8 cellular contexts compared by ENCODE assay signal in genomic region chr12:124568431-124569374, GRCh38. TPM values are rescaled to one million over a fixed set of nuclear protein-coding genes. Genes with fewer than 3 reads are reported as not detected.
DNase-seq lines count a peak whose midpoint lies in the region; FAIRE-seq and TF ChIP-seq lines count a peak whose summit lies in the region.

No MANE protein-coding gene starts in this region.

- peak overlapping the region; percentile 85 for H4K8ac ChIP-seq in mesenchymal stem cell (ENCODE audit: low read length)

- H3K27me3 ChIP-seq in mesenchymal stem cell (ENCODE audit: control insufficient read depth in 1 of 2, insufficient read depth in 1 of 2, low read length in 2 of 2): no peaks in the 10 kb centered on the region
- no peaks in the 10 kb centered on the region for H3K27me3 ChIP-seq in testis

- H2BK15ac ChIP-seq in mesenchymal stem cell (ENCODE audit: low read depth, poor library complexity, severe bottlenecking): peak overlapping the region; percentile 73

- H3K27ac ChIP-seq in mesenchymal stem cell (ENCODE audit: low read length, poor library complexity, severe bottlenecking) (peak overlapping the region; percentile 99), testis (peak overlapping the region; percentile 57 to 85)

- H3K18ac ChIP-seq in mesenchymal stem cell (ENCODE audit: low read depth in 1 of 2, low read length in 2 of 2): peak overlapping the region; percentile 91 to 93

- H3K4ac ChIP-seq in mesenchymal stem cell (ENCODE audit: low read depth in 1 of 2, low read length in 2 of 2): peak overlapping the region; percentile 74 to 83

- H3K9ac ChIP-seq in mesenchymal stem cell (ENCODE audit: low read length): peak overlapping the region; percentile 79

- no peak overlapping the region for H3K23ac ChIP-seq in mesenchymal stem cell (ENCODE audit: low read length in 2 of 2)

- H3K4me1 ChIP-seq in mesenchymal stem cell (ENCODE audit: control insufficient read depth, insufficient read depth, low read depth, low read length): peaks cover 31% of the 10 kb centered on the region
- peaks cover 40% of the 10 kb centered on the region for H3K4me1 ChIP-seq in testis

- 22% methylated on average over 23 of the region's 28 CpGs for WGBS in mesenchymal stem cell
- 7% methylated on average over 15 to 28 of the region's 28 CpGs for WGBS in testis, 2 donors

- peaks cover 0 to under 1% of the 10 kb centered on the region in 2 experiments for H3K36me3 ChIP-seq in mesenchymal stem cell (ENCODE audit: control insufficient read depth in 1 of 2, insufficient read depth in 2 of 2, low read depth in 1 of 2, low read length in 2 of 2)
- no peaks in the 10 kb centered on the region for H3K36me3 ChIP-seq in testis (ENCODE audit: low read depth, missing control alignments)

- H3K14ac ChIP-seq in mesenchymal stem cell (ENCODE audit: low read length in 2 of 2): no peak overlapping the region

- H2BK120ac ChIP-seq in mesenchymal stem cell (ENCODE audit: low read depth, low read length): peak overlapping the region; percentile 98

- H4K91ac ChIP-seq in mesenchymal stem cell (ENCODE audit: low read length): peak overlapping the region; percentile 99

- DNase-seq in stimulated activated CD4-positive, alpha-beta T cell treated with anti-CD3 and anti-CD28 coated beads, Interleukin-15, amount 100 ng/mL, for 24 hours: peak; percentile 64
- no peak for DNase-seq in stimulated activated CD4-positive, alpha-beta T cell treated with anti-CD3 and anti-CD28 coated beads, Interleukin-12 subunit alpha, Interleukin-12 subunit beta, amount 100 ng/mL, for 4 hours
- peak; percentile 94 for DNase-seq in Jurkat, Clone E6-1 (ENCODE audit: low read depth, low spot score)
- peak; percentile 16 for DNase-seq in SKM-1 (lab: John Stamatoyannopoulos, UW; ENCODE audit: unreplicated experiment)
- peak; percentile 93 for DNase-seq in epidermal melanocyte (ENCODE audit: insufficient read length, low spot score)
- DNase-seq in mesenchymal stem cell: peak; percentile 97
- DNase-seq in testis: peak; percentile 83
- no peak for DNase-seq in RCC 7860 (ENCODE audit: low spot score)

- TF ChIP-seq POLR2A in testis (IDR thresholded peaks at IDR 0.05): no peak

- H2AFZ ChIP-seq in mesenchymal stem cell (ENCODE audit: low read depth, low read length): no peak overlapping the region

- H3K79me1 ChIP-seq in mesenchymal stem cell (replicated peaks; ENCODE audit: low read length, poor library complexity, severe bottlenecking): no peaks in the 10 kb centered on the region

- FAIRE-seq in RCC 7860 (lab: Jason Lieb, UNC): no peak

- H2BK5ac ChIP-seq in mesenchymal stem cell (ENCODE audit: low read depth, low read length, poor library complexity, severe bottlenecking): peak overlapping the region; percentile 98

- peak in 2 of 3 experiments; percentile 6 to 41 for TF ChIP-seq CTCF in testis (IDR thresholded peaks at IDR 0.05)

- H3K4me3 ChIP-seq in Jurkat, Clone E6-1 (ENCODE audit: low read length): peak overlapping the region; percentile 59
- H3K4me3 ChIP-seq in mesenchymal stem cell (ENCODE audit: insufficient read depth in 1 of 2, low read depth in 1 of 2, low read length in 2 of 2) (no peak overlapping the region), testis (peak overlapping the region; percentile 44 to 59)

- H3K9me3 ChIP-seq in mesenchymal stem cell (ENCODE audit: control insufficient read depth, low read length) (no peaks in the 10 kb centered on the region), testis (no peaks in the 10 kb centered on the region)

- peak overlapping the region; percentile 59 for H3K4me2 ChIP-seq in mesenchymal stem cell (ENCODE audit: low read length, poor library complexity, severe bottlenecking)

- peak overlapping the region; percentile 85 to 92 for H2BK12ac ChIP-seq in mesenchymal stem cell (ENCODE audit: low read length in 2 of 2)

- peak overlapping the region; percentile 63 for H2AK5ac ChIP-seq in mesenchymal stem cell (ENCODE audit: low read length, severe bottlenecking)

- intact Hi-C loops in testis (cut with DNase I; ENCODE audit: low total_unique reads): loop anchor here (5.0 to 10.0 kb wide), 4 partner anchors 51 to 199 kb away; no protein-coding TSS in a partner anchor

RNA-seq across cellular contexts. Expression of gene NCOR2, which starts 1.3 kb away (rescaled TPM):
- polyA plus RNA-seq in Jurkat, Clone E6-1 (2012; ENCODE audit: insufficient read depth, insufficient read length): 50.1 TPM
- polyA plus RNA-seq in mesenchymal stem cell (2013, experiment 1 of 2): 120 TPM
- 113 TPM for polyA plus RNA-seq in mesenchymal stem cell (2013, experiment 2 of 2)
- total RNA-seq in testis: 100 to 1,000 TPM; 212 TPM
- 62.6 TPM for polyA plus RNA-seq in testis (ENCODE audit: insufficient read depth, low read depth, low replicate concordance)

Comparison
In these comparisons a context has a peak if more than half of its experiments do, and no peak if none do; other contexts are left out.
1. DNase-seq: peak in stimulated activated CD4-positive, alpha-beta T cell treated with anti-CD3 and anti-CD28 coated beads, Interleukin-15, amount 100 ng/mL, for 24 hours (single experiment), Jurkat, Clone E6-1 (single experiment), SKM-1 (single experiment), epidermal melanocyte (single experiment), mesenchymal stem cell (single experiment) and testis (single experiment); none in stimulated activated CD4-positive, alpha-beta T cell treated with anti-CD3 and anti-CD28 coated beads, Interleukin-12 subunit alpha, Interleukin-12 subunit beta, amount 100 ng/mL, for 4 hours (single experiment) and RCC 7860 (single experiment).
2. H3K4me3 ChIP-seq: peak in Jurkat, Clone E6-1 (single experiment) and testis (2 of 2); none in mesenchymal stem cell (0 of 2).